Comparison of ENCODE assay signal across 1 cellular context in genomic region chr20:31974296-31974695, GRCh38.
A peak's percentile ranks its signal among the peaks of the same experiment; 100 is the strongest.
TF ChIP-seq lines count a peak whose summit lies in the region.

No MANE protein-coding gene starts in this region.

TF ChIP-seq in HepG2, 621 proteins besides CTCF, POLR2A, EP300 and RAD21:
- TF ChIP-seq ZNF629 (CRISPR knock-in tag; conservative IDR thresholded peaks at IDR 0.05) (peak; percentile 55), MIER3 (CRISPR knock-in tag; IDR thresholded peaks at IDR 0.05; ENCODE audit: borderline replicate concordance) (no peak)
